ENCODE assay signal across 16 cellular contexts in the genomic region with DNA sequence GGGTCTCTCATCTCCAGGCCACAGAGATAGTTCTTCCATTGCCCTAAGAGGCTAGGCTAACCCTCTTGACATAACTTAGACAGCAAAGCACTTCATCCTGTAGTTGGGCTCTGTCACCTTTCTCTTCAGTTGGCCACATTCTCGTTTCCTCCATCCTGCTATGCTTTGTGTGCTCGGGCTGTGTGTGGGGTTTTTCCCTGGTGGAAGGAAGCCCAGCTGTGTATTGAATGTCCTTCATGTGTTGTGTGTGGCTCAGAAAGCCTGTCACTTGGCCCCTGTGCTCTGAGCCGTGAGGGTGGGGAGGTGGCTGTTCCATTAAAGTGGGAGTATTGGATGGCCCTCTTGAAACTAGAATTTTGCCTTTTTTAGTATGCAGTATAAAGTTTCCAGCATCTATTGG. TPM values are rescaled to one million over a fixed set of nuclear protein-coding genes. Genes with fewer than 3 reads are reported as not detected.
DNase-seq lines count a peak whose midpoint lies in the region; ATAC-seq and TF ChIP-seq lines count a peak whose summit lies in the region.
"Had no signal": no experiment of that assay in that cellular context is flagged by ENCODE, and none has a peak within 500 bp of the region (broad histone marks: within the 10 kb centered on the region; RNA-seq: fewer than 3 reads in every experiment).

No MANE protein-coding gene starts in this region.

- TF ChIP-seq CTCF in mammary epithelial cell (conservative IDR thresholded peaks at IDR 0.05 in 1 of 2, IDR thresholded peaks at IDR 0.05 in 1 of 2; ENCODE audit: extremely low read depth in 1 of 2, insufficient read depth in 1 of 2, low read depth in 1 of 2, low read length in 2 of 2) = no peak

- no peaks in the 10 kb centered on the region for H3K27me3 Mint-ChIP-seq in T-helper 1 cell treated with Interleukin-12 subunit alpha and Interleukin-12 subunit beta and Interleukin-4 antibody, amounts not matched to agents 30 μg/mL and 1 μg/mL, for 36 hours (ENCODE audit: low read depth)
- no peaks in the 10 kb centered on the region for H3K27me3 Mint-ChIP-seq in activated CD8-positive, alpha-beta memory T cell treated with anti-CD3 and anti-CD28 coated beads, Interleukin-2, amount 10 ng/mL, durations not matched to agents 7 days and 5 days
- H3K27me3 Mint-ChIP-seq: activated naive CD8-positive, alpha-beta T cell had no signal

- intact Hi-C loops in mammary epithelial cell (cut with micrococcal nuclease) = loop anchor here (10.0 kb wide), 1 partner anchor 203 kb away; the partner anchor contains the start of gene SLC22A14

- peaks cover 14% of the 10 kb centered on the region for H3K4me1 Mint-ChIP-seq in T-helper 1 cell treated with Interleukin-12 subunit alpha and Interleukin-12 subunit beta and Interleukin-4 antibody, amounts not matched to agents 30 μg/mL and 1 μg/mL, for 36 hours (ENCODE audit: low read depth)
- H3K4me1 Mint-ChIP-seq in activated CD8-positive, alpha-beta memory T cell treated with anti-CD3 and anti-CD28 coated beads, Interleukin-2, amount 10 ng/mL, durations not matched to agents 7 days and 5 days = peaks cover 8% of the 10 kb centered on the region
- H3K4me1 Mint-ChIP-seq: neural progenitor cell had no signal

- peaks cover 0 to 16% (median 0%) of the 10 kb centered on the region in 5 donors for H3K4me1 ChIP-seq in subcutaneous abdominal adipose tissue (ENCODE audit: control insufficient read depth in 5 of 5, insufficient read depth in 5 of 5, low read length in 5 of 5)
- H3K4me1 ChIP-seq in mammary epithelial cell (ENCODE audit: insufficient read depth, low read length) = no peaks in the 10 kb centered on the region
- H3K4me1 ChIP-seq: Caco-2, SJCRH30 had no signal

- no peaks in the 10 kb centered on the region for H4K20me1 ChIP-seq in mammary epithelial cell (ENCODE audit: insufficient read depth, low read length)

- H3K36me3 Mint-ChIP-seq in T-helper 1 cell treated with Interleukin-12 subunit alpha and Interleukin-12 subunit beta and Interleukin-4 antibody, amounts not matched to agents 30 μg/mL and 1 μg/mL, for 36 hours (ENCODE audit: low read depth) = peaks cover 9% of the 10 kb centered on the region
- peaks cover 3% of the 10 kb centered on the region for H3K36me3 Mint-ChIP-seq in activated CD8-positive, alpha-beta memory T cell treated with anti-CD3 and anti-CD28 coated beads, Interleukin-2, amount 10 ng/mL, durations not matched to agents 7 days and 5 days

- H3K4me2 ChIP-seq in mammary epithelial cell (ENCODE audit: insufficient read depth, low read depth, low read length) = no peak overlapping the region
- H3K4me2 ChIP-seq: neural progenitor cell had no signal

- peaks cover 3 to 22% (median 20%) of the 10 kb centered on the region in 5 donors for H3K36me3 ChIP-seq in subcutaneous abdominal adipose tissue (ENCODE audit: control insufficient read depth in 5 of 5, insufficient read depth in 5 of 5, low read length in 5 of 5)
- H3K36me3 ChIP-seq in mammary epithelial cell (ENCODE audit: insufficient read depth, low read length) = no peaks in the 10 kb centered on the region
- H3K36me3 ChIP-seq: SJCRH30 had no signal

- H3K9ac ChIP-seq in subcutaneous abdominal adipose tissue (ENCODE audit: low read length in 5 of 5) (no peak overlapping the region), mammary epithelial cell (ENCODE audit: insufficient read depth, low read length) (no peak overlapping the region)
- H3K9ac ChIP-seq: neural progenitor cell had no signal

- no peak for DNase-seq in T-helper 1 cell
- no peak for DNase-seq in activated CD8-positive, alpha-beta memory T cell treated with anti-CD3 and anti-CD28 coated beads, Interleukin-2, amount 10 ng/mL, durations not matched to agents 7 days and 5 days
- DNase-seq in activated CD8-positive, alpha-beta memory T cell treated with anti-CD3 and anti-CD28 coated beads for 24 hours = no peak
- DNase-seq in mammary epithelial cell = no peak
- DNase-seq: activated CD4-positive, alpha-beta T cell treated with anti-CD3 and anti-CD28 coated beads for 4 hours; Caco-2; NCI-H748 treated with DMSO at 0.1 percent for 48 hours; SJCRH30; small intestine had no signal

- H3K9me3 Mint-ChIP-seq in T-helper 1 cell treated with Interleukin-12 subunit alpha and Interleukin-12 subunit beta and Interleukin-4 antibody, amounts not matched to agents 30 μg/mL and 1 μg/mL, for 36 hours = no peaks in the 10 kb centered on the region
- no peaks in the 10 kb centered on the region for H3K9me3 Mint-ChIP-seq in activated CD8-positive, alpha-beta memory T cell treated with anti-CD3 and anti-CD28 coated beads, Interleukin-2, amount 10 ng/mL, durations not matched to agents 7 days and 5 days (ENCODE audit: low read depth)
- H3K9me3 Mint-ChIP-seq: neural progenitor cell had no signal

- no peaks in the 10 kb centered on the region for H3K79me2 ChIP-seq in mammary epithelial cell (ENCODE audit: insufficient read depth, low read length)

- CTCF ChIA-PET in activated CD8-positive, alpha-beta memory T cell treated with anti-CD3 and anti-CD28 coated beads, Interleukin-2, amount 10 ng/mL, durations not matched to agents 7 days and 5 days (lab: Charles Lee) = interaction anchor here (0.8 kb wide), 1 partner anchor 9 kb away, joined by 3 read pairs; the partner anchor contains the start of gene EXOG
- CTCF ChIA-PET in mammary epithelial cell (lab: Charles Lee; ENCODE audit: low non-redundant PET) = no interaction called here

- no peaks in the 10 kb centered on the region for H3K27me3 ChIP-seq in subcutaneous abdominal adipose tissue (ENCODE audit: control insufficient read depth in 5 of 5, insufficient read depth in 4 of 5, low read length in 5 of 5)
- H3K27me3 ChIP-seq in mammary epithelial cell (ENCODE audit: insufficient read depth, low read length) = no peaks in the 10 kb centered on the region
- H3K27me3 ChIP-seq: neural progenitor cell, SJCRH30 had no signal

- peak overlapping the region; percentile 18 for H3K27ac ChIP-seq in subcutaneous abdominal adipose tissue (ENCODE audit: low read depth, low read length)
- no peak overlapping the region for H3K27ac ChIP-seq in mammary epithelial cell (ENCODE audit: insufficient read depth, low read depth, low read length)
- H3K27ac ChIP-seq: 22Rv1, neural progenitor cell, SJCRH30 had no signal

- H3K27ac Mint-ChIP-seq in T-helper 1 cell treated with Interleukin-12 subunit alpha and Interleukin-12 subunit beta and Interleukin-4 antibody, amounts not matched to agents 30 μg/mL and 1 μg/mL, for 36 hours = peak overlapping the region; percentile 41
- no peak overlapping the region for H3K27ac Mint-ChIP-seq in activated CD8-positive, alpha-beta memory T cell treated with anti-CD3 and anti-CD28 coated beads, Interleukin-2, amount 10 ng/mL, durations not matched to agents 7 days and 5 days
- H3K27ac Mint-ChIP-seq: activated naive CD8-positive, alpha-beta T cell; neural progenitor cell had no signal

- H3K9me3 ChIP-seq in subcutaneous abdominal adipose tissue (ENCODE audit: control insufficient read depth in 5 of 5, low read length in 5 of 5) (no peaks in the 10 kb centered on the region), mammary epithelial cell (replicated peaks; ENCODE audit: insufficient read depth, low read length) (no peaks in the 10 kb centered on the region)
- H3K9me3 ChIP-seq: Caco-2, SJCRH30 had no signal

- no peak overlapping the region for H2AFZ ChIP-seq in mammary epithelial cell (ENCODE audit: low read depth, low read length)
- H2AFZ ChIP-seq: neural progenitor cell had no signal

- dilution Hi-C loops in mammary epithelial cell (cut with HindIII; ENCODE audit: low sequenced_read_pairs) = no loop called here

- ATAC-seq in GM21786 (IDR thresholded peaks at IDR 0.05; ENCODE audit: unreplicated experiment) = peak; percentile 96
- ATAC-seq in HG03196 (IDR thresholded peaks at IDR 0.05; ENCODE audit: unreplicated experiment) = peak; percentile 62
- no peak for ATAC-seq in activated CD8-positive, alpha-beta memory T cell treated with anti-CD3 and anti-CD28 coated beads, Interleukin-2, amount 10 ng/mL, durations not matched to agents 7 days and 5 days

- WGBS in mammary epithelial cell (ENCODE audit: low coverage, missing lambda C conversion rate) = 100% methylated on average over 3 of the region's 3 CpGs

- H3K4me3 Mint-ChIP-seq in T-helper 1 cell treated with Interleukin-12 subunit alpha and Interleukin-12 subunit beta and Interleukin-4 antibody, amounts not matched to agents 30 μg/mL and 1 μg/mL, for 36 hours = no peak overlapping the region
- H3K4me3 Mint-ChIP-seq in activated CD8-positive, alpha-beta memory T cell treated with anti-CD3 and anti-CD28 coated beads, Interleukin-2, amount 10 ng/mL, durations not matched to agents 7 days and 5 days = no peak overlapping the region
- H3K4me3 Mint-ChIP-seq: activated naive CD8-positive, alpha-beta T cell; neural progenitor cell had no signal

- H3K4me3 ChIP-seq in subcutaneous abdominal adipose tissue (ENCODE audit: low read depth in 1 of 5, low read length in 5 of 5) (no peak overlapping the region), mammary epithelial cell (replicated peaks in 1 of 3; ENCODE audit: insufficient read depth in 1 of 3, low read depth in 2 of 3, low read length in 3 of 3) (no peak overlapping the region)
- H3K4me3 ChIP-seq: neural progenitor cell, SJCRH30 had no signal

- no TSS peak for BruUV-seq in mammary epithelial cell (replicated peaks; lab: Mats Ljungman, UMichigan)

- in situ Hi-C loops in mammary epithelial cell (cut with MboI; ENCODE audit: low sequenced_read_pairs in 2 of 2) = loop anchor here (25.0 kb wide), 2 partner anchors 350 to 375 kb away; partner anchors contain the start of genes ACAA1 (in 1 of the 2) and MYD88 (in 1 of the 2)

RNA-seq across cellular contexts. Expression of gene EXOG, which starts 8.8 kb away (rescaled TPM):
- total RNA-seq in activated CD8-positive, alpha-beta memory T cell treated with anti-CD3 and anti-CD28 coated beads, Interleukin-2, amount 10 ng/mL, durations not matched to agents 7 days and 5 days = 10 to 100 TPM; 19.7 to 23.8 TPM
- 10 to 100 TPM in 1 of 2 donors, 1 to 10 TPM in 1; 8.0 to 19.9 TPM for total RNA-seq in mammary epithelial cell
- 5.9 TPM for polyA plus RNA-seq in mammary epithelial cell
- 6.2 TPM for polyA minus RNA-seq in mammary epithelial cell

RNA-seq across cellular contexts. Expression of gene ACVR2B, which starts 33.6 kb away (rescaled TPM):
- 1 to 10 TPM; 4.6 to 6.4 TPM for total RNA-seq in activated CD8-positive, alpha-beta memory T cell treated with anti-CD3 and anti-CD28 coated beads, Interleukin-2, amount 10 ng/mL, durations not matched to agents 7 days and 5 days
- total RNA-seq in mammary epithelial cell = 1 to 10 TPM; 3.0 to 3.3 TPM
- polyA plus RNA-seq in mammary epithelial cell = 1.9 TPM
- polyA minus RNA-seq in mammary epithelial cell = 7.8 TPM
